Comparison of ENCODE assay signal across 18 cellular contexts in genomic region chr2:180890781-180891180, GRCh38.
DNase-seq lines count a peak whose midpoint lies in the region; TF ChIP-seq lines count a peak whose summit lies in the region.
"Had no signal": no experiment of that assay in that cellular context is flagged by ENCODE, and none has a peak within 500 bp of the region (broad histone marks: within the 10 kb centered on the region; RNA-seq: fewer than 3 reads in every experiment).

No MANE protein-coding gene starts in this region.

- H3K4me1 Mint-ChIP-seq in MCF 10A (ENCODE audit: insufficient read depth, unreplicated experiment) = no peaks in the 10 kb centered on the region

- H3K4me2 ChIP-seq in mammary epithelial cell (ENCODE audit: insufficient read depth, low read depth, low read length) = no peak overlapping the region
- H3K4me2 ChIP-seq: GM23338 had no signal

- in situ Hi-C loops in mammary epithelial cell (cut with MboI; ENCODE audit: low sequenced_read_pairs in 2 of 2) = no loop called here

- no peaks in the 10 kb centered on the region for H3K9me3 Mint-ChIP-seq in MCF 10A (ENCODE audit: unreplicated experiment)
- H3K9me3 Mint-ChIP-seq: GM23338 had no signal

- no peaks in the 10 kb centered on the region for H3K36me3 Mint-ChIP-seq in MCF 10A (ENCODE audit: insufficient read depth, unreplicated experiment)

- BruUV-seq in MCF 10A (replicated peaks; lab: Mats Ljungman, UMichigan) = no TSS peak
- no TSS peak for BruUV-seq in mammary epithelial cell (replicated peaks; lab: Mats Ljungman, UMichigan)

- dilution Hi-C loops in mammary epithelial cell (cut with HindIII; ENCODE audit: low sequenced_read_pairs) = no loop called here

- 68% methylated on average over 1 of the region's 1 CpG for WGBS in mammary epithelial cell (ENCODE audit: low coverage, missing lambda C conversion rate)
- 96% methylated on average over 1 of the region's 1 CpG for WGBS in prostate gland
- 79 to 87% methylated on average over 1 of the region's 1 CpG for WGBS in esophagus squamous epithelium, 2 donors

- CTCF ChIA-PET in MCF 10A (lab: Yijun Ruan, JAX) (no interaction called here), mammary epithelial cell (lab: Charles Lee; ENCODE audit: low non-redundant PET) (no interaction called here)

- no peak overlapping the region for H3K27ac Mint-ChIP-seq in MCF 10A (ENCODE audit: low read depth, unreplicated experiment)
- H3K27ac Mint-ChIP-seq: GM23338 had no signal

- H3K27me3 ChIP-seq in mammary epithelial cell (ENCODE audit: insufficient read depth, low read length) = no peaks in the 10 kb centered on the region
- no peaks in the 10 kb centered on the region for H3K27me3 ChIP-seq in adipocyte (replicated peaks; ENCODE audit: control insufficient read depth, insufficient read depth, low read length)
- H3K27me3 ChIP-seq in prostate gland (replicated peaks; ENCODE audit: insufficient read depth) = no peaks in the 10 kb centered on the region
- H3K27me3 ChIP-seq in esophagus squamous epithelium = no peaks in the 10 kb centered on the region
- H3K27me3 ChIP-seq: Peyer's patch had no signal

- POLR2A ChIA-PET in MCF 10A (lab: Yijun Ruan, JAX) = no interaction called here

- H3K27ac ChIP-seq in mammary epithelial cell (ENCODE audit: insufficient read depth, low read depth, low read length) = no peak overlapping the region
- H3K27ac ChIP-seq in prostate gland = no peak overlapping the region
- H3K27ac ChIP-seq in esophagus squamous epithelium = no peak overlapping the region
- H3K27ac ChIP-seq: C4-2B, Peyer's patch had no signal

- H3K9me3 ChIP-seq in mammary epithelial cell (replicated peaks; ENCODE audit: insufficient read depth, low read length) (no peaks in the 10 kb centered on the region), adipocyte (ENCODE audit: control insufficient read depth, low read length) (peaks cover 4% of the 10 kb centered on the region), prostate gland (no peaks in the 10 kb centered on the region), esophagus squamous epithelium (no peaks in the 10 kb centered on the region)
- H3K9me3 ChIP-seq: Peyer's patch had no signal

- H3K4me3 ChIP-seq in mammary epithelial cell (replicated peaks in 1 of 3; ENCODE audit: insufficient read depth in 1 of 3, low read depth in 2 of 3, low read length in 3 of 3) (no peak overlapping the region), adipocyte (ENCODE audit: low read length) (no peak overlapping the region), fibroblast of pulmonary artery (replicated peaks; ENCODE audit: low read depth, low read length) (no peak overlapping the region), prostate gland (no peak overlapping the region), esophagus squamous epithelium (no peak overlapping the region)
- H3K4me3 ChIP-seq: GM23338, K562, Peyer's patch had no signal

- TF ChIP-seq POLR2A in prostate gland (IDR thresholded peaks at IDR 0.05) = no peak
- TF ChIP-seq POLR2A in esophagus squamous epithelium (IDR thresholded peaks at IDR 0.05) = no peak

- no peaks in the 10 kb centered on the region for H4K20me1 ChIP-seq in mammary epithelial cell (ENCODE audit: insufficient read depth, low read length)

- no peak overlapping the region for H3K4me3 Mint-ChIP-seq in MCF 10A (ENCODE audit: unreplicated experiment)
- H3K4me3 Mint-ChIP-seq: GM23338 had no signal

- intact Hi-C loops in MCF 10A (cut with micrococcal nuclease) = no loop called here
- intact Hi-C loops in mammary epithelial cell (cut with micrococcal nuclease) = no loop called here
- intact Hi-C loops in prostate gland (cut with DNase I) = no loop called here
- intact Hi-C loops in esophagus squamous epithelium (cut with DNase I) = no loop called here

- TF ChIP-seq CTCF in MCF 10A (IDR thresholded peaks at IDR 0.05; ENCODE audit: unreplicated experiment) (no peak), mammary epithelial cell (conservative IDR thresholded peaks at IDR 0.05 in 1 of 2, IDR thresholded peaks at IDR 0.05 in 1 of 2; ENCODE audit: extremely low read depth in 1 of 2, insufficient read depth in 1 of 2, low read depth in 1 of 2, low read length in 2 of 2) (no peak), fibroblast of pulmonary artery (IDR thresholded peaks at IDR 0.05; ENCODE audit: low read length, missing control alignments) (no peak), prostate gland (IDR thresholded peaks at IDR 0.05) (no peak), esophagus squamous epithelium (IDR thresholded peaks at IDR 0.05) (no peak)

- no peaks in the 10 kb centered on the region for H3K27me3 Mint-ChIP-seq in MCF 10A (ENCODE audit: insufficient read depth, unreplicated experiment)

- H3K36me3 ChIP-seq in mammary epithelial cell (ENCODE audit: insufficient read depth, low read length) (no peaks in the 10 kb centered on the region), adipocyte (ENCODE audit: control insufficient read depth, insufficient read depth, low read length, severe bottlenecking) (no peaks in the 10 kb centered on the region), prostate gland (no peaks in the 10 kb centered on the region), esophagus squamous epithelium (no peaks in the 10 kb centered on the region)
- H3K36me3 ChIP-seq: Peyer's patch had no signal

- DNase-seq in MCF 10A (ENCODE audit: unreplicated experiment) (peak; percentile 18), mammary epithelial cell (no peak), adipocyte (ENCODE audit: low read depth) (peak; percentile 34), fibroblast of pulmonary artery (ENCODE audit: low read depth) (peak; percentile 23), prostate gland (ENCODE audit: low spot score) (no peak), NCI-H1105 (lab: John Stamatoyannopoulos, UW) (no peak), SKM-1 (lab: John Stamatoyannopoulos, UW; ENCODE audit: unreplicated experiment) (no peak), esophagus squamous epithelium (lab: John Stamatoyannopoulos, UW) (no peak)
- DNase-seq: 8988T, NCI-H1105 treated with DMSO at 0.1 percent for 48 hours, NCI-H187, NCI-H446 treated with DMSO at 0.1 percent for 48 hours, NCI-H774, Peyer's patch, SHP77 treated with DMSO at 0.1 percent for 48 hours had no signal

- H3K79me2 ChIP-seq in mammary epithelial cell (ENCODE audit: insufficient read depth, low read length) = no peaks in the 10 kb centered on the region

- no peak overlapping the region for H3K9ac ChIP-seq in mammary epithelial cell (ENCODE audit: insufficient read depth, low read length)
- H3K9ac ChIP-seq in adipocyte (ENCODE audit: low read length) = no peak overlapping the region

- no peak overlapping the region for H2AFZ ChIP-seq in mammary epithelial cell (ENCODE audit: low read depth, low read length)
- H2AFZ ChIP-seq: GM23338 had no signal

- H3K4me1 ChIP-seq in mammary epithelial cell (ENCODE audit: insufficient read depth, low read length) (no peaks in the 10 kb centered on the region), adipocyte (ENCODE audit: control insufficient read depth, insufficient read depth, low read length) (peaks cover 3% of the 10 kb centered on the region), prostate gland (replicated peaks) (no peaks in the 10 kb centered on the region), esophagus squamous epithelium (no peaks in the 10 kb centered on the region)
- H3K4me1 ChIP-seq: Peyer's patch had no signal

Comparison
In these comparisons a context has a peak if more than half of its experiments do, and no peak if none do; other contexts are left out.
1. DNase-seq: peak in MCF 10A (single experiment), adipocyte (single experiment) and fibroblast of pulmonary artery (single experiment); none in mammary epithelial cell (single experiment), prostate gland (single experiment), NCI-H1105 (single experiment), SKM-1 (single experiment) and esophagus squamous epithelium (single experiment).